1 cellular context compared by ENCODE assay signal in the genomic region with DNA sequence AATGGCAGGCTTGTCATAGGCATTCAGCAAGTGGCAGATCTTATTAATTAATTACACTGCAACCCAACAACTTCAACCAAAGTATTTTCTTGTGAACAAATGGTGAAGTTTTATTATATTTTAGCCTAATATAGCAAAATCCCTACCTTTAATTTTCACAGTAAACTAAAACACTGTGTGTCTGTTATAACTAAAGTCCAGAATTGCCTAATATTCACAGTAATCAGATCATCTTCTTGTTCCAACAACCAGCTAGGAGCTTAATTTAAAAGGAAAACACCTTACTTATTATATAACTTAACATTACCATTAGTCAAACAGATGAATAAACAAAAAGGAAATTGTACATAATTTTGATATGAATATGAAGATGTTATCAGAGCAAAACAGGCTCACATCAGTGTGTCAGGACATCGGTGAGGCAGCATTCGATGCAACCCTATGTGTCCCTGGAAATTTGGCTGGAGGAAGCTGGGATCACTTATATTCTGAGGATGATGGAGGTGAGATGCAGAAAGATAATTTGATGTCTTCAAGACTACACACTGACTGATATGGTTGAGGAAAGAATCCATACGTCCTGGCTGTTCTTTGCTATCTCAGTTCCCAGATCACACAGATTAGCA.
TF ChIP-seq lines count a peak whose summit lies in the region.

No MANE protein-coding gene starts in this region.

TF ChIP-seq in A549, 52 proteins besides CTCF, POLR2A, EP300 and RAD21:
- TF ChIP-seq JUNB (IDR thresholded peaks at IDR 0.05): no peak
- TF ChIP-seq, protein P1, sequence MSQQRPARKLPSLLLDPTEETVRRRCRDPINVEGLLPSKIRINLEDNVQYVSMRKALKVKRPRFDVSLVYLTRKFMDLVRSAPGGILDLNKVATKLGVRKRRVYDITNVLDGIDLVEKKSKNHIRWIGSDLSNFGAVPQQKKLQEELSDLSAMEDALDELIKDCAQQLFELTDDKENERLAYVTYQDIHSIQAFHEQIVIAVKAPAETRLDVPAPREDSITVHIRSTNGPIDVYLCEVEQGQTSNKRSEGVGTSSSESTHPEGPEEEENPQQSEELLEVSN (IDR thresholded peaks at IDR 0.05; ENCODE audit: borderline replicate concordance, low read depth): no peak
- no peak for TF ChIP-seq HOXB13 (CRISPR knock-in tag; IDR thresholded peaks at IDR 0.05; ENCODE audit: low read depth)
- no peak for TF ChIP-seq HOXB5 (CRISPR knock-in tag; IDR thresholded peaks at IDR 0.05)
- TF ChIP-seq FOXS1 (CRISPR knock-in tag; IDR thresholded peaks at IDR 0.05): no peak
- TF ChIP-seq SMC3 (IDR thresholded peaks at IDR 0.05): no peak
- no peak for TF ChIP-seq TFCP2L1 (CRISPR knock-in tag; IDR thresholded peaks at IDR 0.05)
- TF ChIP-seq SREBF2 (IDR thresholded peaks at IDR 0.05): no peak
- TF ChIP-seq CBX2 (IDR thresholded peaks at IDR 0.05; ENCODE audit: borderline replicate concordance, low read depth): no peak
- no peak for TF ChIP-seq RCOR1 (IDR thresholded peaks at IDR 0.05; ENCODE audit: low read depth, low read length)
- TF ChIP-seq, protein P2, sequence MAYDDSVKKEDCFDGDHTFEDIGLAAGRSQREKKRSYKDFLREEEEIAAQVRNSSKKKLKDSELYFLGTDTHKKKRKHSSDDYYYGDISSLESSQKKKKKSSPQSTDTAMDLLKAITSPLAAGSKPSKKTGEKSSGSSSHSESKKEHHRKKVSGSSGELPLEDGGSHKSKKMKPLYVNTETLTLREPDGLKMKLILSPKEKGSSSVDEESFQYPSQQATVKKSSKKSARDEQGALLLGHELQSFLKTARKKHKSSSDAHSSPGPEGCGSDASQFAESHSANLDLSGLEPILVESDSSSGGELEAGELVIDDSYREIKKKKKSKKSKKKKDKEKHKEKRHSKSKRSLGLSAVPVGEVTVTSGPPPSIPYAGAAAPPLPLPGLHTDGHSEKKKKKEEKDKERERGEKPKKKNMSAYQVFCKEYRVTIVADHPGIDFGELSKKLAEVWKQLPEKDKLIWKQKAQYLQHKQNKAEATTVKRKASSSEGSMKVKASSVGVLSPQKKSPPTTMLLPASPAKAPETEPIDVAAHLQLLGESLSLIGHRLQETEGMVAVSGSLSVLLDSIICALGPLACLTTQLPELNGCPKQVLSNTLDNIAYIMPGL (CRISPR knock-in tag; IDR thresholded peaks at IDR 0.05; ENCODE audit: borderline replicate concordance): no peak
- no peak for TF ChIP-seq CHD4 (IDR thresholded peaks at IDR 0.05; ENCODE audit: borderline replicate concordance)
- TF ChIP-seq BHLHE40 (IDR thresholded peaks at IDR 0.05; ENCODE audit: low read depth, low read length): no peak
- TF ChIP-seq NFE2L2 (conservative IDR thresholded peaks at IDR 0.05; ENCODE audit: low read length): no peak
- no peak for TF ChIP-seq HOXA7 (CRISPR knock-in tag; IDR thresholded peaks at IDR 0.05)
